34 cellular contexts compared by ENCODE assay signal in the genomic region with DNA sequence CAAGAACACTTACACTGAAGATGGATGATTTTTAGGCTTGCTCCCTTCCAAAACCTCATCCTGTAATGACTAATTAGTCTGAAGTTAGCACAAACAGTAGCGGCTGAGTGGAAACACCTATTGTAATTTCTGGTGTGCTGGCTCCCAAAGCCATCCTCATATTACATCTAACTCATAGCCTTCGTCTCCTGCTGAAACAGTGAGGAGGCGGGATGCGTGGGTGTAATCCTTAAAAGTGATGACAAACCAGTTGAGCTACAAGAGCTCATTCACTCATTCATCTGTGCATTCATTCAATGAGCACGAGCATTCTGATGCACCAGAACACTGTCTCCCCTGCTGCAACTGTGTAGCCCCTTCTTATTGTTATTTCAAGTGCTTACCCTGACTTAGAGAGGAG.
"Had no signal": no experiment of that assay in that cellular context is flagged by ENCODE, and none has a peak within 500 bp of the region (broad histone marks: within the 10 kb centered on the region; RNA-seq: fewer than 3 reads in every experiment).

No MANE protein-coding gene starts in this region.

- H3K27ac ChIP-seq: adrenal gland, body of pancreas, brain microvascular endothelial cell, breast epithelium, VCaP had no signal

- FAIRE-seq: astrocyte, TTC549 had no signal

- DNase-seq: activated B cell treated with CpG ODN at 0.5 μM for 24 hours; activated CD4-positive, alpha-beta memory T cell treated with anti-CD3 and anti-CD28 coated beads for 36 hours; activated CD4-positive, alpha-beta T cell treated with anti-CD3 and anti-CD28 coated beads for 4 hours; activated CD4-positive, alpha-beta T cell treated with anti-CD3 and anti-CD28 coated beads, Interleukin-2, amount 10 ng/mL, durations not matched to agents 24 days and 14 days; activated CD4-positive, alpha-beta T cell treated with anti-CD3 and anti-CD28 coated beads, Interleukin-2, amount 50 U/mL, for 1 hour; activated CD4-positive, alpha-beta T cell treated with anti-CD3 and anti-CD28 coated beads, Interleukin-2, amount 50 U/mL, for 4 hours; activated CD4-positive, CD25-positive, alpha-beta regulatory T cell treated with anti-CD3 and anti-CD28 coated beads, Interleukin-2, amount 50 U/mL, for 72 hours; activated CD8-positive, alpha-beta memory T cell treated with anti-CD3 and anti-CD28 coated beads, Interleukin-2, amount 50 U/mL, for 4 hours; activated CD8-positive, alpha-beta T cell treated with anti-CD3 and anti-CD28 coated beads for 36 hours; activated effector memory CD4-positive, alpha-beta T cell treated with anti-CD3 and anti-CD28 coated beads, Interleukin-2, amount 50 U/mL, for 16 hours; activated gamma-delta T cell treated with Interleukin-2 at 50 U/mL for 16 hours; activated naive CD4-positive, alpha-beta T cell; activated naive CD4-positive, alpha-beta T cell treated with anti-CD3 and anti-CD28 coated beads for 36 hours; activated naive CD4-positive, alpha-beta T cell treated with anti-CD3 and anti-CD28 coated beads, Interleukin-2, amount 50 U/mL, for 16 hours; activated naive CD8-positive, alpha-beta T cell treated with anti-CD3 and anti-CD28 coated beads for 36 hours; activated T-cell treated with anti-CD3 and anti-CD28 coated beads for 4 hours; activated T-cell treated with anti-CD3 and anti-CD28 coated beads, Interleukin-2, amount 50 U/mL, for 1 hour; activated T-cell treated with anti-CD3 and anti-CD28 coated beads, Interleukin-2, amount 50 U/mL, for 4 hours; activated T-cell treated with anti-CD3 and anti-CD28 coated beads, Interleukin-2, amount 50 U/mL, for 72 hours; adrenal gland; amniotic stem cell; aorta; body of pancreas; brain microvascular endothelial cell; central memory CD4-positive, alpha-beta T cell; T-helper 1 cell; T-helper 2 cell; T-helper 9 cell had no signal

- H3K27me3 ChIP-seq: adrenal gland, body of pancreas, brain microvascular endothelial cell, breast epithelium had no signal

- H3K4me3 ChIP-seq: adrenal gland, body of pancreas, breast epithelium had no signal

- H3K4me1 ChIP-seq: adrenal gland, body of pancreas, breast epithelium had no signal

- ATAC-seq: activated CD8-positive, alpha-beta T cell treated with anti-CD3 and anti-CD28 coated beads for 36 hours; activated naive CD4-positive, alpha-beta T cell treated with anti-CD3 and anti-CD28 coated beads, Interleukin-2, amount 50 U/mL, for 72 hours; activated T-cell treated with anti-CD3 and anti-CD28 coated beads, Interleukin-2, amount 50 U/mL, for 4 hours; activated T-cell treated with anti-CD3 and anti-CD28 coated beads, Interleukin-2, amount 50 U/mL, for 72 hours; activated T-helper 17 cell treated with anti-CD3 and anti-CD28 coated beads, Interleukin-2, amount 50 U/mL, for 72 hours; body of pancreas had no signal

- H3K36me3 ChIP-seq: adrenal gland, brain microvascular endothelial cell, breast epithelium had no signal
